ENCODE assay signal across 27 cellular contexts in genomic region chr6:167751579-167752115, GRCh38.
DNase-seq lines count a peak whose midpoint lies in the region; ATAC-seq and TF ChIP-seq lines count a peak whose summit lies in the region.
"Had no signal": no experiment of that assay in that cellular context is flagged by ENCODE, and none has a peak within 500 bp of the region (broad histone marks: within the 10 kb centered on the region; RNA-seq: fewer than 3 reads in every experiment).

No MANE protein-coding gene starts in this region.

- no peak for TF ChIP-seq CTCF in right atrium auricular region (IDR thresholded peaks at IDR 0.05)

- H4K12ac ChIP-seq in trophoblast cell (ENCODE audit: low read depth, low read length) = no peak overlapping the region

- H3K14ac ChIP-seq in trophoblast cell (ENCODE audit: low read length) = peak overlapping the region; percentile 5

- no CpG with 5 or more reads among the region's 7 CpGs for WGBS in trophoblast cell (ENCODE audit: extremely low coverage, insufficient coverage, insufficient read length)

- H3K4me3 ChIP-seq in right atrium auricular region (no peak overlapping the region), trophoblast cell (ENCODE audit: low read depth, low read length) (no peak overlapping the region)

- H3K4me1 ChIP-seq in right atrium auricular region = peaks cover 0 to 18% of the 10 kb centered on the region in 2 donors
- H3K4me1 ChIP-seq in trophoblast cell (ENCODE audit: control insufficient read depth in 1 of 2, insufficient read depth in 2 of 2, low read length in 2 of 2) = peaks cover 28 to 30% of the 10 kb centered on the region in 2 experiments
- H3K4me1 ChIP-seq: BE2C, foreskin keratinocyte had no signal

- H3K4ac ChIP-seq in trophoblast cell (ENCODE audit: low read depth, low read length) = no peak overlapping the region

- peak overlapping the region; percentile 20 for H2BK120ac ChIP-seq in trophoblast cell (ENCODE audit: insufficient read depth, low read length, poor library complexity)

- H4K8ac ChIP-seq in trophoblast cell (ENCODE audit: low read depth, low read length) = no peak overlapping the region

- H3K79me1 ChIP-seq in trophoblast cell (ENCODE audit: low read length) = peaks cover 22% of the 10 kb centered on the region

- H2AK5ac ChIP-seq in trophoblast cell (ENCODE audit: low read length) = peak overlapping the region; percentile 11

- H3K27me3 ChIP-seq in right atrium auricular region (no peaks in the 10 kb centered on the region), layer of hippocampus (ENCODE audit: control insufficient read depth, insufficient read depth, low read length) (no peaks in the 10 kb centered on the region), trophoblast cell (ENCODE audit: insufficient read depth, low read length) (no peaks in the 10 kb centered on the region)
- H3K27me3 ChIP-seq: BE2C, foreskin keratinocyte had no signal

- H3K79me2 ChIP-seq in trophoblast cell (ENCODE audit: control insufficient read depth, insufficient read depth, low read length, poor library complexity) = no peaks in the 10 kb centered on the region

- no peaks in the 10 kb centered on the region for H3K9me3 ChIP-seq in right atrium auricular region
- H3K9me3 ChIP-seq in trophoblast cell (ENCODE audit: insufficient read depth, low read depth, low read length) = no peaks in the 10 kb centered on the region
- H3K9me3 ChIP-seq: BE2C had no signal

- no peak overlapping the region for H2BK5ac ChIP-seq in trophoblast cell (ENCODE audit: low read depth, low read length, poor library complexity)

- H3K27ac ChIP-seq in right atrium auricular region (peak overlapping the region; percentile 9 to 69), layer of hippocampus (ENCODE audit: low read depth, low read length) (peak overlapping the region; percentile 20), trophoblast cell (ENCODE audit: low read depth, low read length) (no peak overlapping the region)
- H3K27ac ChIP-seq: foreskin keratinocyte had no signal

- DNase-seq in right atrium auricular region (ENCODE audit: low spot score) (no peak), Right ventricle myocardium inferior (ENCODE audit: missing footprints) (no peak), trophoblast cell (no peak), kidney tubule cell (ENCODE audit: low spot score) (no peak), NCI-H82 treated with DMSO at 0.1 percent for 48 hours (lab: John Stamatoyannopoulos, UW; ENCODE audit: unreplicated experiment) (no peak), midbrain (lab: John Stamatoyannopoulos, UW) (no peak), Kasumi-1 (lab: John Stamatoyannopoulos, UW) (no peak)
- DNase-seq: activated CD4-positive, alpha-beta T cell treated with anti-CD3 and anti-CD28 coated beads for 1 hour; activated CD8-positive, alpha-beta T cell treated with anti-CD3 and anti-CD28 coated beads, Interleukin-2, amount 10 ng/mL, durations not matched to agents 7 days and 5 days; activated gamma-delta T cell treated with Interleukin-2 at 50 U/mL for 16 hours; BE2C; COR-L47; effector CD4-positive, alpha-beta T cell; erythroblast; immature natural killer cell; KBM-7; naive B cell; NCI-H1694 treated with DMSO at 0.1 percent for 48 hours; NCI-H2171 treated with DMSO at 0.1 percent for 48 hours; NCI-H524 treated with DMSO at 0.1 percent for 48 hours; occipital lobe; retina; stimulated activated CD4-positive, alpha-beta T cell treated with anti-CD3 and anti-CD28 coated beads, Interleukin-12 subunit alpha, Interleukin-12 subunit beta, amount 100 ng/mL, for 4 hours; stimulated activated CD4-positive, alpha-beta T cell treated with anti-CD3 and anti-CD28 coated beads, Interleukin-4, amount 100 ng/mL, for 24 hours; stimulated activated naive B cell treated with anti-CD40 and anti-IgM and Interleukin-4, amounts not matched to agents 10 μg/mL and 1 μg/mL and 100 μg/mL, for 72 hours had no signal

- ATAC-seq in Right ventricle myocardium inferior = no peak
- ATAC-seq: activated CD8-positive, alpha-beta T cell treated with anti-CD3 and anti-CD28 coated beads, Interleukin-2, amount 10 ng/mL, durations not matched to agents 7 days and 5 days; foreskin keratinocyte; stimulated activated naive B cell treated with anti-CD40 and anti-IgM and Interleukin-4, amounts not matched to agents 10 μg/mL and 1 μg/mL and 100 μg/mL, for 72 hours had no signal

- H3K4me2 ChIP-seq in trophoblast cell (ENCODE audit: low read length) = no peak overlapping the region

- no peak overlapping the region for H3K23ac ChIP-seq in trophoblast cell (ENCODE audit: low read length)

- intact Hi-C loops in Right ventricle myocardium inferior (cut with DNase I) = loop anchor here (5.0 kb wide), 1 partner anchor 69 kb away; no protein-coding TSS in a partner anchor

- H3K18ac ChIP-seq in trophoblast cell (ENCODE audit: low read length) = peak overlapping the region; percentile 4

- H4K91ac ChIP-seq in trophoblast cell (ENCODE audit: low read depth, low read length) = peak overlapping the region; percentile 44

- no peak overlapping the region for H2AFZ ChIP-seq in trophoblast cell (ENCODE audit: insufficient read depth, low read length, poor library complexity)

- H3K9ac ChIP-seq in trophoblast cell (ENCODE audit: low read length) = no peak overlapping the region

- no peak overlapping the region for H2BK12ac ChIP-seq in trophoblast cell (ENCODE audit: low read length)

- no peaks in the 10 kb centered on the region for H3K36me3 ChIP-seq in right atrium auricular region
- no peaks in the 10 kb centered on the region for H3K36me3 ChIP-seq in trophoblast cell (ENCODE audit: control insufficient read depth in 1 of 2, insufficient read depth in 2 of 2, low read length in 2 of 2)
- H3K36me3 ChIP-seq: BE2C had no signal
